In genomic region chr16:56931769-56932587, GRCh38 we compare ENCODE assay signal across 1 cellular context.
TF ChIP-seq lines count a peak whose summit lies in the region.

A gene with protein sequence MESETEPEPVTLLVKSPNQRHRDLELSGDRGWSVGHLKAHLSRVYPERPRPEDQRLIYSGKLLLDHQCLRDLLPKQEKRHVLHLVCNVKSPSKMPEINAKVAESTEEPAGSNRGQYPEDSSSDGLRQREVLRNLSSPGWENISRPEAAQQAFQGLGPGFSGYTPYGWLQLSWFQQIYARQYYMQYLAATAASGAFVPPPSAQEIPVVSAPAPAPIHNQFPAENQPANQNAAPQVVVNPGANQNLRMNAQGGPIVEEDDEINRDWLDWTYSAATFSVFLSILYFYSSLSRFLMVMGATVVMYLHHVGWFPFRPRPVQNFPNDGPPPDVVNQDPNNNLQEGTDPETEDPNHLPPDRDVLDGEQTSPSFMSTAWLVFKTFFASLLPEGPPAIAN (plus strand): TSS chr16:56932142. CDS start chr16:56932245, 103 bp downstream.

TF ChIP-seq in HepG2, 621 proteins besides CTCF, POLR2A, EP300 and RAD21 (continued from another document and continues in another):
- TF ChIP-seq AFF4 (CRISPR knock-in tag; IDR thresholded peaks at IDR 0.05) (peak; percentile 67; the same call in 1 of the 2 replicates), SRSF4 (IDR thresholded peaks at IDR 0.05; ENCODE audit: low read depth, low read length, poor library complexity, severe bottlenecking) (peak; percentile 98), YEATS2 (CRISPR knock-in tag; IDR thresholded peaks at IDR 0.05; ENCODE audit: borderline replicate concordance) (peak; percentile 88; the same call in 1 of the 2 replicates), CBX2 (IDR thresholded peaks at IDR 0.05; ENCODE audit: low read depth, low read length) (no peak; the same call in 1 of the 2 replicates), CBX2 (CRISPR knock-in tag; IDR thresholded peaks at IDR 0.05; ENCODE audit: low read depth) (peak; percentile 44; the same call in 1 of the 2 replicates), ADNP (CRISPR knock-in tag; IDR thresholded peaks at IDR 0.05) (no peak), TP53 (CRISPR knock-in tag; conservative IDR thresholded peaks at IDR 0.05) (no peak), KLF15 (CRISPR knock-in tag; IDR thresholded peaks at IDR 0.05; ENCODE audit: borderline replicate concordance) (peak; percentile 60; the same call in 1 of the 2 replicates), HOXA5 (CRISPR knock-in tag; IDR thresholded peaks at IDR 0.05) (peak; percentile 81), ZNF530 (CRISPR knock-in tag; IDR thresholded peaks at IDR 0.05; ENCODE audit: low read depth) (0 out of 2 replicates have a peak, but pooled peaks have one; percentile 83), ARID5B (CRISPR knock-in tag; IDR thresholded peaks at IDR 0.05) (peak; percentile 84), PATZ1 (CRISPR knock-in tag; IDR thresholded peaks at IDR 0.05) (peak; percentile 88), SMARCE1 (IDR thresholded peaks at IDR 0.05; ENCODE audit: borderline replicate concordance) (no peak), ZC3H13 (CRISPR knock-in tag; IDR thresholded peaks at IDR 0.05) (peak; percentile 92), PRDM10 (CRISPR knock-in tag; IDR thresholded peaks at IDR 0.05; ENCODE audit: low read depth) (0 out of 2 replicates have a peak, but pooled peaks have one; percentile 72), ZNF781 (CRISPR knock-in tag; IDR thresholded peaks at IDR 0.05; ENCODE audit: borderline replicate concordance, not compliant biosample characterization) (peak; percentile 95), ZMYM3 (CRISPR knock-in tag; IDR thresholded peaks at IDR 0.05) (peak; percentile 71), ZBTB26 (CRISPR knock-in tag; IDR thresholded peaks at IDR 0.05; ENCODE audit: borderline replicate concordance) (peak; percentile 89), MIER3 (CRISPR knock-in tag; IDR thresholded peaks at IDR 0.05; ENCODE audit: borderline replicate concordance) (peak; percentile 76), ZNF558 (CRISPR knock-in tag; IDR thresholded peaks at IDR 0.05; ENCODE audit: borderline replicate concordance) (peak; percentile 80; the same call in 1 of the 2 replicates), HOXA3 (CRISPR knock-in tag; IDR thresholded peaks at IDR 0.05) (peak; percentile 98), SMC3 (IDR thresholded peaks at IDR 0.05; ENCODE audit: low read length) (no peak), ZNF10 (CRISPR knock-in tag; IDR thresholded peaks at IDR 0.05; ENCODE audit: borderline replicate concordance, low read depth) (no peak), SP4 (CRISPR knock-in tag; IDR thresholded peaks at IDR 0.05) (peak; percentile 97), CHCHD3 (CRISPR knock-in tag; IDR thresholded peaks at IDR 0.05) (peak; percentile 82; the same call in 1 of the 2 replicates), NFIC (IDR thresholded peaks at IDR 0.05; ENCODE audit: low read length) (no peak), FOXC1 (CRISPR knock-in tag; IDR thresholded peaks at IDR 0.05; ENCODE audit: borderline replicate concordance) (peak; percentile 93), WIZ (CRISPR knock-in tag; IDR thresholded peaks at IDR 0.05) (no peak; the same call in 1 of the 2 replicates), ZFP36L2 (CRISPR knock-in tag; IDR thresholded peaks at IDR 0.05) (0 out of 2 replicates have a peak, but pooled peaks have one; percentile 73), ZNF615 (CRISPR knock-in tag; IDR thresholded peaks at IDR 0.05; ENCODE audit: borderline replicate concordance) (peak; percentile 85; the same call in 1 of the 2 replicates), PAX8 (CRISPR knock-in tag; IDR thresholded peaks at IDR 0.05; ENCODE audit: borderline replicate concordance) (peak; percentile 31; the same call in 1 of the 2 replicates)
- TF ChIP-seq, protein P1, sequence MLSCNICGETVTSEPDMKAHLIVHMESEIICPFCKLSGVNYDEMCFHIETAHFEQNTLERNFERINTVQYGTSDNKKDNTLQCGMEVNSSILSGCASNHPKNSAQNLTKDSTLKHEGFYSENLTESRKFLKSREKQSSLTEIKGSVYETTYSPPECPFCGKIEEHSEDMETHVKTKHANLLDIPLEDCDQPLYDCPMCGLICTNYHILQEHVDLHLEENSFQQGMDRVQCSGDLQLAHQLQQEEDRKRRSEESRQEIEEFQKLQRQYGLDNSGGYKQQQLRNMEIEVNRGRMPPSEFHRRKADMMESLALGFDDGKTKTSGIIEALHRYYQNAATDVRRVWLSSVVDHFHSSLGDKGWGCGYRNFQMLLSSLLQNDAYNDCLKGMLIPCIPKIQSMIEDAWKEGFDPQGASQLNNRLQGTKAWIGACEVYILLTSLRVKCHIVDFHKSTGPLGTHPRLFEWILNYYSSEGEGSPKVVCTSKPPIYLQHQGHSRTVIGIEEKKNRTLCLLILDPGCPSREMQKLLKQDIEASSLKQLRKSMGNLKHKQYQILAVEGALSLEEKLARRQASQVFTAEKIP (CRISPR knock-in tag; IDR thresholded peaks at IDR 0.05; ENCODE audit: borderline replicate concordance) = no peak
- TF ChIP-seq, protein P2, sequence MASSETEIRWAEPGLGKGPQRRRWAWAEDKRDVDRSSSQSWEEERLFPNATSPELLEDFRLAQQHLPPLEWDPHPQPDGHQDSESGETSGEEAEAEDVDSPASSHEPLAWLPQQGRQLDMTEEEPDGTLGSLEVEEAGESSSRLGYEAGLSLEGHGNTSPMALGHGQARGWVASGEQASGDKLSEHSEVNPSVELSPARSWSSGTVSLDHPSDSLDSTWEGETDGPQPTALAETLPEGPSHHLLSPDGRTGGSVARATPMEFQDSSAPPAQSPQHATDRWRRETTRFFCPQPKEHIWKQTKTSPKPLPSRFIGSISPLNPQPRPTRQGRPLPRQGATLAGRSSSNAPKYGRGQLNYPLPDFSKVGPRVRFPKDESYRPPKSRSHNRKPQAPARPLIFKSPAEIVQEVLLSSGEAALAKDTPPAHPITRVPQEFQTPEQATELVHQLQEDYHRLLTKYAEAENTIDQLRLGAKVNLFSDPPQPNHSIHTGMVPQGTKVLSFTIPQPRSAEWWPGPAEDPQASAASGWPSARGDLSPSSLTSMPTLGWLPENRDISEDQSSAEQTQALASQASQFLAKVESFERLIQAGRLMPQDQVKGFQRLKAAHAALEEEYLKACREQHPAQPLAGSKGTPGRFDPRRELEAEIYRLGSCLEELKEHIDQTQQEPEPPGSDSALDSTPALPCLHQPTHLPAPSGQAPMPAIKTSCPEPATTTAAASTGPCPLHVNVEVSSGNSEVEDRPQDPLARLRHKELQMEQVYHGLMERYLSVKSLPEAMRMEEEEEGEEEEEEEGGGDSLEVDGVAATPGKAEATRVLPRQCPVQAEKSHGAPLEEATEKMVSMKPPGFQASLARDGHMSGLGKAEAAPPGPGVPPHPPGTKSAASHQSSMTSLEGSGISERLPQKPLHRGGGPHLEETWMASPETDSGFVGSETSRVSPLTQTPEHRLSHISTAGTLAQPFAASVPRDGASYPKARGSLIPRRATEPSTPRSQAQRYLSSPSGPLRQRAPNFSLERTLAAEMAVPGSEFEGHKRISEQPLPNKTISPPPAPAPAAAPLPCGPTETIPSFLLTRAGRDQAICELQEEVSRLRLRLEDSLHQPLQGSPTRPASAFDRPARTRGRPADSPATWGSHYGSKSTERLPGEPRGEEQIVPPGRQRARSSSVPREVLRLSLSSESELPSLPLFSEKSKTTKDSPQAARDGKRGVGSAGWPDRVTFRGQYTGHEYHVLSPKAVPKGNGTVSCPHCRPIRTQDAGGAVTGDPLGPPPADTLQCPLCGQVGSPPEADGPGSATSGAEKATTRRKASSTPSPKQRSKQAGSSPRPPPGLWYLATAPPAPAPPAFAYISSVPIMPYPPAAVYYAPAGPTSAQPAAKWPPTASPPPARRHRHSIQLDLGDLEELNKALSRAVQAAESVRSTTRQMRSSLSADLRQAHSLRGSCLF (CRISPR knock-in tag; IDR thresholded peaks at IDR 0.05; ENCODE audit: borderline replicate concordance) = peak; percentile 79; the same call in 1 of the 2 replicates
